Comparison of ENCODE assay signal across 1 cellular context in the genomic region with DNA sequence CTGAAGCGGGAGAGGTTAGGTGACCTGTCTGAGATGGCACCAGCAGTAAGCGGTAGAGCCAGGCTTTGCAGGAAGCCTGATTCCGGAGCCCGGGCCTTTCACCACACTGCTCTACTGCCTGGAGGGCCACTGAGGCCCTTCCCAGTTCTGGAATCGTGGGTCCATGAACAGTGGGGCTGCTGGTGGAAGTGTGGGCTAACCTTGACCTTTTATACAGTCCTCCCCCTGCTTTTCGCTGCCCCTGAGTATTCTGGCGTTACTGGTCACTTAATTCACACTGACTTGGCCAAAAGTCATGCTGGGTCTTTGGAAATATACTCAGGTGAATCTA.
TF ChIP-seq lines count a peak whose summit lies in the region.

No MANE protein-coding gene starts in this region.

TF ChIP-seq in IMR-90, 13 proteins besides CTCF, POLR2A, EP300 and RAD21 (continued from another document):
- TF ChIP-seq, protein P1, sequence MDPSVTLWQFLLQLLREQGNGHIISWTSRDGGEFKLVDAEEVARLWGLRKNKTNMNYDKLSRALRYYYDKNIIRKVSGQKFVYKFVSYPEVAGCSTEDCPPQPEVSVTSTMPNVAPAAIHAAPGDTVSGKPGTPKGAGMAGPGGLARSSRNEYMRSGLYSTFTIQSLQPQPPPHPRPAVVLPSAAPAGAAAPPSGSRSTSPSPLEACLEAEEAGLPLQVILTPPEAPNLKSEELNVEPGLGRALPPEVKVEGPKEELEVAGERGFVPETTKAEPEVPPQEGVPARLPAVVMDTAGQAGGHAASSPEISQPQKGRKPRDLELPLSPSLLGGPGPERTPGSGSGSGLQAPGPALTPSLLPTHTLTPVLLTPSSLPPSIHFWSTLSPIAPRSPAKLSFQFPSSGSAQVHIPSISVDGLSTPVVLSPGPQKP (IDR thresholded peaks at IDR 0.05; ENCODE audit: borderline replicate concordance, low read depth, low read length): no peak
- TF ChIP-seq RCOR1 (IDR thresholded peaks at IDR 0.05; ENCODE audit: insufficient replicate concordance, low read length) (no peak), FOS (IDR thresholded peaks at IDR 0.05; ENCODE audit: low read depth, low read length) (no peak), MAZ (IDR thresholded peaks at IDR 0.05; ENCODE audit: borderline replicate concordance, low read depth, low read length) (no peak), RFX5 (IDR thresholded peaks at IDR 0.05; ENCODE audit: low read depth, low read length) (no peak), MAFK (IDR thresholded peaks at IDR 0.05; ENCODE audit: low read depth, low read length) (no peak), SMC3 (IDR thresholded peaks at IDR 0.05; ENCODE audit: low read depth, low read length) (no peak), CEBPB (IDR thresholded peaks at IDR 0.05; ENCODE audit: low read depth, low read length) (no peak)
- TF ChIP-seq, protein P2, sequence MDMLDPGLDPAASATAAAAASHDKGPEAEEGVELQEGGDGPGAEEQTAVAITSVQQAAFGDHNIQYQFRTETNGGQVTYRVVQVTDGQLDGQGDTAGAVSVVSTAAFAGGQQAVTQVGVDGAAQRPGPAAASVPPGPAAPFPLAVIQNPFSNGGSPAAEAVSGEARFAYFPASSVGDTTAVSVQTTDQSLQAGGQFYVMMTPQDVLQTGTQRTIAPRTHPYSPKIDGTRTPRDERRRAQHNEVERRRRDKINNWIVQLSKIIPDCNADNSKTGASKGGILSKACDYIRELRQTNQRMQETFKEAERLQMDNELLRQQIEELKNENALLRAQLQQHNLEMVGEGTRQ (IDR thresholded peaks at IDR 0.05; ENCODE audit: low read depth, low read length): no peak
TF ChIP-seq in IMR-90: peak in this region for 0.
